8 cellular contexts compared by ENCODE assay signal in genomic region chr6:26196846-26197683, GRCh38.
DNase-seq lines count a peak whose midpoint lies in the region; ATAC-seq, FAIRE-seq and TF ChIP-seq lines count a peak whose summit lies in the region.

No MANE protein-coding gene starts in this region.

- peak; percentile 53 to 55 for ATAC-seq in naive B cell (ENCODE audit: low read depth in 2 of 2)

- H3K9me3 Mint-ChIP-seq in Calu3 (ENCODE audit: low read depth, unreplicated experiment) (no peaks in the 10 kb centered on the region), naive B cell (peaks cover 0 to 4% (median 0%) of the 10 kb centered on the region in 7 donors)

- H3K36me3 Mint-ChIP-seq in Calu3 (ENCODE audit: insufficient read depth, unreplicated experiment) (peaks cover 71% of the 10 kb centered on the region), naive B cell (peaks cover 0 to 12% of the 10 kb centered on the region in 2 donors)

- H3K36me3 ChIP-seq in OCI-LY3 (replicated peaks; ENCODE audit: low read depth, low read length) (peaks cover 4% of the 10 kb centered on the region), fibroblast of lung (ENCODE audit: control insufficient read depth, insufficient read depth, low read length) (no peaks in the 10 kb centered on the region)

- H3K27ac ChIP-seq in OCI-LY3 (ENCODE audit: low read length) (peak overlapping the region; percentile 100), fibroblast of lung (ENCODE audit: insufficient read depth, low read length) (peak overlapping the region; percentile 86), temporal lobe (ENCODE audit: low read depth, low read length) (peak overlapping the region; percentile 61)

- H3K27ac Mint-ChIP-seq in Calu3 (ENCODE audit: unreplicated experiment) (peak overlapping the region; percentile 93), naive B cell (peak overlapping the region; percentile 88 to 99 (median 96))

- H3K27me3 Mint-ChIP-seq in Calu3 (ENCODE audit: unreplicated experiment) (no peaks in the 10 kb centered on the region), naive B cell (no peaks in the 10 kb centered on the region)

- FAIRE-seq in HTR-8/SVneo (lab: Jason Lieb, UNC), result no peak

- BruUV-seq in Calu3 (replicated peaks; lab: Mats Ljungman, UMichigan), result no TSS peak

- peaks cover 16% of the 10 kb centered on the region for H3K4me1 ChIP-seq in OCI-LY3 (ENCODE audit: low read length)
- peaks cover 4% of the 10 kb centered on the region for H3K4me1 ChIP-seq in fibroblast of lung (ENCODE audit: control insufficient read depth, extremely low read depth, insufficient read depth, low read length)

- no peak for TF ChIP-seq CTCF in Calu3 (IDR thresholded peaks at IDR 0.05; ENCODE audit: unreplicated experiment)
- TF ChIP-seq CTCF in GM20000 (IDR thresholded peaks at IDR 0.05; ENCODE audit: extremely low read depth, missing control alignments), result no peak
- no peak for TF ChIP-seq CTCF in OCI-LY3 (IDR thresholded peaks at IDR 0.05; ENCODE audit: low read depth, low read length)
- peak in 1 of 2 donors; percentile 2 for TF ChIP-seq CTCF in fibroblast of lung (conservative IDR thresholded peaks at IDR 0.05 in 1 of 2, IDR thresholded peaks at IDR 0.05 in 1 of 2; ENCODE audit: low read depth in 1 of 2, low read length in 2 of 2)

- H3K9me3 ChIP-seq in OCI-LY3 (ENCODE audit: insufficient read depth, low read length) (peaks cover 3% of the 10 kb centered on the region; the same call in 1 of the 2 replicates), fibroblast of lung (ENCODE audit: control insufficient read depth, insufficient read depth, low read depth, low read length) (no peaks in the 10 kb centered on the region)

- H3K9ac ChIP-seq in OCI-LY3 (ENCODE audit: low read length), result peak overlapping the region; percentile 99
- H3K9ac ChIP-seq in fibroblast of lung (ENCODE audit: insufficient read depth, low read length), result peak overlapping the region; percentile 70

- H3K4me2 ChIP-seq in OCI-LY3 (ENCODE audit: low read length) (peak overlapping the region; percentile 75), fibroblast of lung (ENCODE audit: extremely low read depth, insufficient read depth, low read length) (peak overlapping the region; percentile 97)

- H3K4me1 Mint-ChIP-seq in Calu3 (ENCODE audit: low read depth, unreplicated experiment), result peaks cover 40% of the 10 kb centered on the region
- peaks cover 30 to 43% (median 34%) of the 10 kb centered on the region in 3 donors for H3K4me1 Mint-ChIP-seq in naive B cell

- H4K20me1 ChIP-seq in OCI-LY3 (ENCODE audit: insufficient read depth, low read length), result no peaks in the 10 kb centered on the region
- peaks cover 3% of the 10 kb centered on the region for H4K20me1 ChIP-seq in fibroblast of lung (ENCODE audit: control insufficient read depth, extremely low read depth, insufficient read depth, low read length)

- H3K27me3 ChIP-seq in OCI-LY3 (ENCODE audit: low read depth, low read length), result no peaks in the 10 kb centered on the region
- H3K27me3 ChIP-seq in fibroblast of lung (ENCODE audit: control insufficient read depth, insufficient read depth, low read length), result no peaks in the 10 kb centered on the region

- peak; percentile 84 for DNase-seq in Calu3
- DNase-seq in GM20000 (ENCODE audit: low spot score), result peak; percentile 82
- peak; percentile 89 for DNase-seq in HTR-8/SVneo (ENCODE audit: insufficient read length, low spot score)
- DNase-seq in activated T-helper 1 cell treated with Interleukin-2 at 50 U/mL for 16 hours (ENCODE audit: low read depth), result peak; percentile 57
- peak; percentile 92 to 96 for DNase-seq in fibroblast of lung (ENCODE audit: low read depth in 2 of 2)
- DNase-seq in naive B cell, result peak; percentile 89

- H3K4me3 Mint-ChIP-seq in Calu3 (ENCODE audit: low read depth, unreplicated experiment) (peak overlapping the region; percentile 90), naive B cell (peak overlapping the region; percentile 87 to 100 (median 99))

- H3K4me3 ChIP-seq in OCI-LY3 (ENCODE audit: low read length), result peak overlapping the region; percentile 95
- H3K4me3 ChIP-seq in fibroblast of lung (replicated peaks in 1 of 4; ENCODE audit: control extremely low read depth in 1 of 4, insufficient read depth in 1 of 4, low read depth in 3 of 4, low read length in 4 of 4), result peak overlapping the region; percentile 82 to 88 (median 86)

- H3K79me2 ChIP-seq in OCI-LY3 (ENCODE audit: low read length) (peaks cover 8% of the 10 kb centered on the region), fibroblast of lung (ENCODE audit: control insufficient read depth, insufficient read depth, low read length) (peaks cover 15% of the 10 kb centered on the region)

- CTCF ChIA-PET in Calu3 (lab: Charles Lee), result interaction anchor here (0.6 to 3.4 kb wide), 14 partner anchors 8 to 1600 kb away, joined by 3 to 12 read pairs (median 4); a partner anchor contains a TSS

- no peak overlapping the region for H2AFZ ChIP-seq in OCI-LY3 (ENCODE audit: low read depth, low read length)
- H2AFZ ChIP-seq in fibroblast of lung (ENCODE audit: low read length), result no peak overlapping the region

- intact Hi-C loops in Calu3 (cut with micrococcal nuclease; ENCODE audit: unreplicated experiment), result loop anchor here (5.0 kb wide), 2 partner anchors 140 to 165 kb away; a partner anchor contains a TSS

Comparison
In these comparisons a context has a peak if more than half of its experiments do, and no peak if none do; other contexts are left out.
1. Peak in every context shown above with its lines: DNase-seq, ATAC-seq, H3K4me3 ChIP-seq and H3K27ac ChIP-seq.